8 cellular contexts compared by ENCODE assay signal in the genomic region with DNA sequence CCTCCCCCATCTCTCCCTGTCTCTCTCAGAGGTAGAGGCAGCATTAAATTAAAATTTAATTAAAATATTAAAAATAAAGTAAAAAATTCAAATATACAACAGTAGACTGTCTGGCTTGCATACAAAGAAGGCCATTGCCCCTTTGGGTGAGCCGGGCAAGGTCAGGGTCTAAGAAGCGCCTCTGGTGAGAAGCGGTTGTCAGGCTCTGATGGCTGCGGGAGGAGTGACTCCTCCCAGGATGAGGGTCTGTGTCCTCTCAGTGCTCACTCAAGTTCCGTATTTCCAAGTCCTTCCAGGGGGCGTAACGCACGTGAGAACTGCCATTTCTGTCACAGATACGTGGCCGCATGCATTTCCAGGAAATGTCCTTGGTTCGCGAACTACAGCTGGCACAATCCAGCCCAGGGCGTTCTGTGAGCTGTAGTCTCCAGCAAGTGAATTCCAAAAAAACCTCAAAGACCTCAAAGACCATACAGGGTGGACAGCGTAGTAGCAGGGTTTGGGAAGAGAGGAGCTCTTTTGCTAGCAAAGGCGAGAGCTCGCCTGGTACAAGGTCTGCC. TPM values are rescaled to one million over a fixed set of nuclear protein-coding genes. Genes with fewer than 3 reads are reported as not detected.
A peak's percentile ranks its signal among the peaks of the same experiment; 100 is the strongest.
DNase-seq lines count a peak whose midpoint lies in the region; ATAC-seq and TF ChIP-seq lines count a peak whose summit lies in the region.

No MANE protein-coding gene starts in this region.

- POLR2A ChIA-PET in naive thymus-derived CD4-positive, alpha-beta T cell (lab: Charles Lee), result interaction anchor here (0.6 to 2.3 kb wide), 8 partner anchors 39 to 566 kb away, joined by 3 to 17 read pairs (median 4); a partner anchor contains a TSS

- CTCF ChIA-PET in naive thymus-derived CD4-positive, alpha-beta T cell (lab: Charles Lee), result no interaction called here

- H3K27ac ChIP-seq in naive thymus-derived CD4-positive, alpha-beta T cell (ENCODE audit: low read depth, low read length), result peak overlapping the region; percentile 94

- DNase-seq in CD14-positive monocyte (ENCODE audit: low spot score) (no peak), RKO (ENCODE audit: low spot score) (peak; percentile 68), NAMALWA (ENCODE audit: low spot score) (no peak), GM19238 (ENCODE audit: insufficient read length, low spot score) (no peak)
- DNase-seq in effector CD8-positive, alpha-beta T cell (lab: John Stamatoyannopoulos, UW), result peak; percentile 48
- peak in 1 of 9 donors; percentile 42 for DNase-seq in naive thymus-derived CD4-positive, alpha-beta T cell

- intact Hi-C loops in CD14-positive monocyte (cut with micrococcal nuclease), result loop anchor here (5.0 kb wide), 2 partner anchors 39 to 56 kb away; a partner anchor contains a TSS
- intact Hi-C loops in naive thymus-derived CD4-positive, alpha-beta T cell (cut with micrococcal nuclease), result loop anchor here (1.0 to 10.0 kb wide), 10 partner anchors 40 to 1011 kb away; a partner anchor contains a TSS

- H3K27ac Mint-ChIP-seq in CD14-positive monocyte, result peak overlapping the region; percentile 93 to 97 (median 96)
- H3K27ac Mint-ChIP-seq in naive thymus-derived CD4-positive, alpha-beta T cell, result peak overlapping the region; percentile 90 to 99 (median 98)

- H3K9me3 ChIP-seq in naive thymus-derived CD4-positive, alpha-beta T cell (ENCODE audit: control insufficient read depth in 2 of 3, low read length in 3 of 3), result peaks cover 0 to 6% (median 0%) of the 10 kb centered on the region in 3 experiments

- H3K4me3 ChIP-seq in naive thymus-derived CD4-positive, alpha-beta T cell (ENCODE audit: low read length), result peak overlapping the region; percentile 79

- peaks cover 14% of the 10 kb centered on the region for H3K4me1 Mint-ChIP-seq in CD14-positive monocyte
- H3K4me1 Mint-ChIP-seq in naive thymus-derived CD4-positive, alpha-beta T cell, result peaks cover 18 to 39% (median 28%) of the 10 kb centered on the region in 7 donors

- H3K27me3 Mint-ChIP-seq in CD14-positive monocyte (ENCODE audit: low read depth in 3 of 3), result peaks cover 0 to 3% (median 1%) of the 10 kb centered on the region in 3 donors
- H3K27me3 Mint-ChIP-seq in naive thymus-derived CD4-positive, alpha-beta T cell, result peaks cover 0 to 5% (median 0%) of the 10 kb centered on the region in 5 donors

- no peaks in the 10 kb centered on the region for H3K27me3 ChIP-seq in naive thymus-derived CD4-positive, alpha-beta T cell (ENCODE audit: control insufficient read depth in 2 of 2, insufficient read depth in 2 of 2, low read length in 2 of 2)

- peaks cover 0 to 26% (median 9%) of the 10 kb centered on the region in 3 experiments for H3K36me3 ChIP-seq in naive thymus-derived CD4-positive, alpha-beta T cell (ENCODE audit: control insufficient read depth in 2 of 3, insufficient read depth in 3 of 3, low read length in 3 of 3)

- ATAC-seq in GM18511 (IDR thresholded peaks at IDR 0.05; ENCODE audit: unreplicated experiment), result peak; percentile 18
- peak; percentile 9 for ATAC-seq in HG03103 (IDR thresholded peaks at IDR 0.05; ENCODE audit: low read depth, unreplicated experiment)
- ATAC-seq in naive thymus-derived CD4-positive, alpha-beta T cell, result peak; percentile 21

- peaks cover 21 to 22% of the 10 kb centered on the region in 2 donors for H3K36me3 Mint-ChIP-seq in CD14-positive monocyte
- peaks cover 8 to 32% (median 28%) of the 10 kb centered on the region in 5 donors for H3K36me3 Mint-ChIP-seq in naive thymus-derived CD4-positive, alpha-beta T cell

- no peak for TF ChIP-seq CTCF in CD14-positive monocyte (IDR thresholded peaks at IDR 0.05)

- peaks cover 11 to 17% of the 10 kb centered on the region in 2 donors for H3K4me1 ChIP-seq in naive thymus-derived CD4-positive, alpha-beta T cell (ENCODE audit: control insufficient read depth in 2 of 2, insufficient read depth in 2 of 2, low read length in 2 of 2)

- H3K9me3 Mint-ChIP-seq in CD14-positive monocyte, result peaks cover 17 to 48% (median 43%) of the 10 kb centered on the region in 7 donors
- peaks cover 7 to 27% (median 13%) of the 10 kb centered on the region in 11 donors for H3K9me3 Mint-ChIP-seq in naive thymus-derived CD4-positive, alpha-beta T cell

- H3K4me3 Mint-ChIP-seq in CD14-positive monocyte, result peak overlapping the region; percentile 91 to 93
- peak overlapping the region; percentile 86 to 99 (median 98) for H3K4me3 Mint-ChIP-seq in naive thymus-derived CD4-positive, alpha-beta T cell

RNA-seq across cellular contexts. Expression of a gene that starts 0.7 kb away (rescaled TPM):
- 1 to 10 TPM; 2.3 to 5.7 TPM for polyA plus RNA-seq in CD14-positive monocyte
- total RNA-seq in naive thymus-derived CD4-positive, alpha-beta T cell, result 10 to 100 TPM in 2 of 5 experiments, 1 to 10 TPM in 3; 4.8 to 28.5 (median 8.4) TPM
- polyA plus RNA-seq in naive thymus-derived CD4-positive, alpha-beta T cell, result 10 to 100 TPM; 34.5 to 36.0 TPM

RNA-seq across cellular contexts. Expression of a gene that starts 39.7 kb away (rescaled TPM):
- under 1 TPM; 0.85 to 0.99 TPM for polyA plus RNA-seq in CD14-positive monocyte
- total RNA-seq in naive thymus-derived CD4-positive, alpha-beta T cell, result 10 to 100 TPM in 2 of 5 experiments, 1 to 10 TPM in 3; 2.9 to 11.6 (median 5.3) TPM
- 10 to 100 TPM in 1 of 2 donors, 1 to 10 TPM in 1; 9.6 to 10.9 TPM for polyA plus RNA-seq in naive thymus-derived CD4-positive, alpha-beta T cell

RNA-seq across cellular contexts. Expression of a gene that starts 55.9 kb away (rescaled TPM):
- 1 to 10 TPM; 3.2 to 4.4 TPM for polyA plus RNA-seq in CD14-positive monocyte
- total RNA-seq in naive thymus-derived CD4-positive, alpha-beta T cell, result 10 to 100 TPM; 13.6 to 61.4 (median 25.7) TPM
- 10 to 100 TPM; 16.4 to 25.3 TPM for polyA plus RNA-seq in naive thymus-derived CD4-positive, alpha-beta T cell

RNA-seq across cellular contexts. Expression of a gene that starts 56.4 kb away (rescaled TPM):
- not detected for polyA plus RNA-seq in CD14-positive monocyte
- total RNA-seq in naive thymus-derived CD4-positive, alpha-beta T cell, result under 1 TPM; 0.56 to 0.95 (median 0.85) TPM
- under 1 TPM in 1 of 2 donors, not detected in 1; 0.15 TPM for polyA plus RNA-seq in naive thymus-derived CD4-positive, alpha-beta T cell

Comparison
In these comparisons a context has a peak if more than half of its experiments do, and no peak if none do; other contexts are left out.
1. DNase-seq: peak in RKO (single experiment) and effector CD8-positive, alpha-beta T cell (single experiment); none in CD14-positive monocyte (single experiment), NAMALWA (single experiment) and GM19238 (single experiment).
2. RNA of a gene that starts 0.7 kb away (polyA plus RNA-seq): 34.5 to 36.0 TPM in naive thymus-derived CD4-positive, alpha-beta T cell; 2.3 to 5.7 TPM in CD14-positive monocyte; every median in the first group is over 4 times any median in the second.
3. RNA of a gene that starts 39.7 kb away (polyA plus RNA-seq): 9.6 to 10.9 TPM in naive thymus-derived CD4-positive, alpha-beta T cell; 0.85 to 0.99 TPM in CD14-positive monocyte; every median in the first group is over 4 times any median in the second.
4. Peak in every context shown above with its lines, with median percentiles within 50 percentile points of each other: ATAC-seq.